ENCODE assay signal across 11 cellular contexts in genomic region chr11:11416502-11416901, GRCh38.
DNase-seq lines count a peak whose midpoint lies in the region; ATAC-seq and TF ChIP-seq lines count a peak whose summit lies in the region.
"Had no signal": no experiment of that assay in that cellular context is flagged by ENCODE, and none has a peak within 500 bp of the region (broad histone marks: within the 10 kb centered on the region; RNA-seq: fewer than 3 reads in every experiment).

No MANE protein-coding gene starts in this region.

- no peak overlapping the region for H3K4me3 ChIP-seq in breast epithelium
- H3K4me3 ChIP-seq in transverse colon: no peak overlapping the region

- TF ChIP-seq POLR2A in breast epithelium (IDR thresholded peaks at IDR 0.05) (no peak), transverse colon (IDR thresholded peaks at IDR 0.05) (no peak)

- no TSS peak for BruUV-seq in MCF 10A (replicated peaks; lab: Mats Ljungman, UMichigan)

- in situ Hi-C loops in transverse colon (cut with MboI; ENCODE audit: low pct_ligation_motif_present in 1 of 4, low pct_unique_long_range_greater_than_20kb in 1 of 4, low sequenced_read_pairs in 3 of 4): no loop called here

- no peak overlapping the region for H3K4me3 Mint-ChIP-seq in MCF 10A (ENCODE audit: unreplicated experiment)
- no peak overlapping the region for H3K4me3 Mint-ChIP-seq in activated CD4-positive, alpha-beta T cell treated with anti-CD3 and anti-CD28 coated beads, Interleukin-2, amount 10 ng/mL, durations not matched to agents 7 days and 5 days

- H3K27me3 Mint-ChIP-seq in MCF 10A (ENCODE audit: insufficient read depth, unreplicated experiment): no peaks in the 10 kb centered on the region
- peaks cover 14% of the 10 kb centered on the region for H3K27me3 Mint-ChIP-seq in activated CD4-positive, alpha-beta T cell treated with anti-CD3 and anti-CD28 coated beads, Interleukin-2, amount 10 ng/mL, durations not matched to agents 7 days and 5 days

- POLR2A ChIA-PET in MCF 10A (lab: Yijun Ruan, JAX): no interaction called here
- POLR2A ChIA-PET in activated CD4-positive, alpha-beta T cell treated with anti-CD3 and anti-CD28 coated beads, Interleukin-2, amount 10 ng/mL, durations not matched to agents 7 days and 5 days (lab: Charles Lee): no interaction called here

- no peak overlapping the region for H3K27ac Mint-ChIP-seq in MCF 10A (ENCODE audit: low read depth, unreplicated experiment)
- H3K27ac Mint-ChIP-seq in activated CD4-positive, alpha-beta T cell treated with anti-CD3 and anti-CD28 coated beads, Interleukin-2, amount 10 ng/mL, durations not matched to agents 7 days and 5 days: no peak overlapping the region

- ATAC-seq in left cardiac atrium (peak; percentile 27 to 37), HG03354 (IDR thresholded peaks at IDR 0.05; ENCODE audit: poor library complexity, severe bottlenecking, unreplicated experiment) (no peak)

- no peaks in the 10 kb centered on the region for H3K27me3 ChIP-seq in breast epithelium
- no peaks in the 10 kb centered on the region for H3K27me3 ChIP-seq in transverse colon

- DNase-seq in MCF 10A (ENCODE audit: unreplicated experiment) (peak; percentile 57), breast epithelium (ENCODE audit: low spot score in 2 of 2) (no peak), SKM-1 (lab: John Stamatoyannopoulos, UW; ENCODE audit: unreplicated experiment) (peak; percentile 95), left cardiac atrium (peak; percentile 44), transverse colon (no peak), DMS153 treated with DMSO at 0.1 percent for 48 hours (lab: John Stamatoyannopoulos, UW; ENCODE audit: unreplicated experiment) (no peak)
- no peak for DNase-seq in activated CD4-positive, alpha-beta T cell treated with anti-CD3 and anti-CD28 coated beads, Interleukin-2, amount 10 ng/mL, durations not matched to agents 7 days and 5 days
- DNase-seq: activated CD4-positive, alpha-beta T cell treated with anti-CD3 and anti-CD28 coated beads, Interleukin-2, amount 50 U/mL, for 4 hours; cerebellar nuclear complex; NCI-H524 treated with DMSO at 0.1 percent for 48 hours had no signal

- H3K36me3 ChIP-seq in breast epithelium (no peaks in the 10 kb centered on the region), transverse colon (no peaks in the 10 kb centered on the region)

- peaks cover 26% of the 10 kb centered on the region for H3K4me1 Mint-ChIP-seq in MCF 10A (ENCODE audit: insufficient read depth, unreplicated experiment)
- H3K4me1 Mint-ChIP-seq in activated CD4-positive, alpha-beta T cell treated with anti-CD3 and anti-CD28 coated beads, Interleukin-2, amount 10 ng/mL, durations not matched to agents 7 days and 5 days: peaks cover 10% of the 10 kb centered on the region

- H3K9me3 ChIP-seq in breast epithelium: no peaks in the 10 kb centered on the region
- H3K9me3 ChIP-seq in transverse colon: no peaks in the 10 kb centered on the region

- H3K4me1 ChIP-seq in breast epithelium: no peaks in the 10 kb centered on the region
- peaks cover 0 to 8% (median 0%) of the 10 kb centered on the region in 4 donors for H3K4me1 ChIP-seq in transverse colon

- H3K36me3 Mint-ChIP-seq in MCF 10A (ENCODE audit: insufficient read depth, unreplicated experiment): peaks cover 11% of the 10 kb centered on the region
- H3K36me3 Mint-ChIP-seq in activated CD4-positive, alpha-beta T cell treated with anti-CD3 and anti-CD28 coated beads, Interleukin-2, amount 10 ng/mL, durations not matched to agents 7 days and 5 days (ENCODE audit: low read depth): no peaks in the 10 kb centered on the region

- TF ChIP-seq CTCF in MCF 10A (IDR thresholded peaks at IDR 0.05; ENCODE audit: unreplicated experiment): no peak
- TF ChIP-seq CTCF in breast epithelium (IDR thresholded peaks at IDR 0.05): no peak
- no peak for TF ChIP-seq CTCF in transverse colon (IDR thresholded peaks at IDR 0.05)

- WGBS in transverse colon (ENCODE audit: low coverage in 1 of 2), 2 donors: 20 to 63% methylated on average over 1 to 5 of the region's 5 CpGs

- intact Hi-C loops in MCF 10A (cut with micrococcal nuclease): no loop called here
- intact Hi-C loops in breast epithelium (cut with DNase I; ENCODE audit: low total_unique reads): no loop called here
- intact Hi-C loops in left cardiac atrium (cut with DNase I): loop anchor here in 1 of 2 donors (10.0 kb wide), 1 partner anchor 368 kb away; no protein-coding TSS in a partner anchor
- intact Hi-C loops in transverse colon (cut with DNase I; ENCODE audit: low total_unique reads): no loop called here

- CTCF ChIA-PET in MCF 10A (lab: Yijun Ruan, JAX): interaction anchor here (1.0 kb wide), 1 partner anchor 14 kb away, joined by 3 read pairs; no protein-coding TSS in a partner anchor
- CTCF ChIA-PET in activated CD4-positive, alpha-beta T cell treated with anti-CD3 and anti-CD28 coated beads, Interleukin-2, amount 10 ng/mL, durations not matched to agents 7 days and 5 days (lab: Charles Lee): interaction anchor here (0.9 kb wide), 1 partner anchor 9 kb away, joined by 3 read pairs; no protein-coding TSS in a partner anchor

- no peaks in the 10 kb centered on the region for H3K9me3 Mint-ChIP-seq in MCF 10A (ENCODE audit: unreplicated experiment)
- no peaks in the 10 kb centered on the region for H3K9me3 Mint-ChIP-seq in activated CD4-positive, alpha-beta T cell treated with anti-CD3 and anti-CD28 coated beads, Interleukin-2, amount 10 ng/mL, durations not matched to agents 7 days and 5 days

- no peak for TF ChIP-seq EP300 in transverse colon (IDR thresholded peaks at IDR 0.05; ENCODE audit: low read depth)

- H3K27ac ChIP-seq in breast epithelium: no peak overlapping the region
- H3K27ac ChIP-seq in transverse colon: peak overlapping the region in 3 of 4 donors; percentile 20 to 44 (median 22)

Comparison
In these comparisons a context has a peak if more than half of its experiments do, and no peak if none do; other contexts are left out.
1. DNase-seq: peak in MCF 10A (single experiment), SKM-1 (single experiment) and left cardiac atrium (single experiment); none in breast epithelium (0 of 2), transverse colon (single experiment), DMS153 treated with DMSO at 0.1 percent for 48 hours (single experiment) and activated CD4-positive, alpha-beta T cell treated with anti-CD3 and anti-CD28 coated beads, Interleukin-2, amount 10 ng/mL, durations not matched to agents 7 days and 5 days (single experiment).
2. H3K27ac ChIP-seq: peak in transverse colon (3 of 4); none in breast epithelium (0 of 2).